Comparison of ENCODE assay signal across 22 cellular contexts in genomic region chr14:95269493-95269892, GRCh38. TPM values are rescaled to one million over a fixed set of nuclear protein-coding genes. Genes with fewer than 3 reads are reported as not detected.
DNase-seq lines count a peak whose midpoint lies in the region; ATAC-seq and TF ChIP-seq lines count a peak whose summit lies in the region.
"Had no signal": no experiment of that assay in that cellular context is flagged by ENCODE, and none has a peak within 500 bp of the region (broad histone marks: within the 10 kb centered on the region; RNA-seq: fewer than 3 reads in every experiment).

No MANE protein-coding gene starts in this region.

- WGBS in testis, 2 donors: 86 to 94% methylated on average over 2 of the region's 2 CpGs

- no peaks in the 10 kb centered on the region for H3K27me3 Mint-ChIP-seq in activated B cell treated with CpG ODN at 0.5 μM for 24 hours
- H3K27me3 Mint-ChIP-seq in stimulated activated naive B cell treated with anti-CD40 and anti-IgM and Interleukin-4, amounts not matched to agents 10 μg/mL and 1 μg/mL and 100 μg/mL, for 72 hours: no peaks in the 10 kb centered on the region

- CTCF ChIA-PET in activated B cell treated with CpG ODN at 0.5 μM for 24 hours (lab: Charles Lee): no interaction called here

- H3K9me3 ChIP-seq in testis (no peaks in the 10 kb centered on the region), tibial artery (no peaks in the 10 kb centered on the region)
- H3K9me3 ChIP-seq: Peyer's patch, SJSA1 had no signal

- no peak overlapping the region for H3K4me3 Mint-ChIP-seq in activated B cell treated with CpG ODN at 0.5 μM for 24 hours
- H3K4me3 Mint-ChIP-seq in stimulated activated naive B cell treated with anti-CD40 and anti-IgM and Interleukin-4, amounts not matched to agents 10 μg/mL and 1 μg/mL and 100 μg/mL, for 72 hours: no peak overlapping the region
- H3K4me3 Mint-ChIP-seq: CD8-positive, alpha-beta T cell had no signal

- peak; percentile 43 for DNase-seq in activated CD8-positive, alpha-beta memory T cell treated with anti-CD3 and anti-CD28 coated beads, Interleukin-2, amount 50 U/mL, for 48 hours
- no peak for DNase-seq in activated CD8-positive, alpha-beta memory T cell treated with anti-CD3 and anti-CD28 coated beads, Interleukin-2, amount 50 U/mL, for 4 hours
- DNase-seq in activated B cell treated with CpG ODN at 0.5 μM for 24 hours (no peak), mesenteric fat pad (ENCODE audit: low spot score) (peak; percentile 85), testis (no peak), tibial artery (no peak)
- DNase-seq in stimulated activated naive B cell treated with anti-CD40 and anti-IgM and Interleukin-4, amounts not matched to agents 10 μg/mL and 1 μg/mL and 100 μg/mL, for 72 hours: no peak
- DNase-seq: 8988T; C1 segment of cervical spinal cord; CD8-positive, alpha-beta T cell; DND-41; NCI-H1092; NCI-H1436; NCI-H2029; NCI-H2227 treated with DMSO at 0.1 percent for 48 hours; NCI-H510A; NCI-H774 had no signal

- TF ChIP-seq POLR2A in testis (IDR thresholded peaks at IDR 0.05): no peak

- H3K27me3 ChIP-seq in testis: no peaks in the 10 kb centered on the region
- H3K27me3 ChIP-seq in tibial artery: no peaks in the 10 kb centered on the region
- H3K27me3 ChIP-seq: Peyer's patch, SJSA1 had no signal

- H3K4me1 ChIP-seq in testis: no peaks in the 10 kb centered on the region
- peaks cover 0 to 10% (median 2%) of the 10 kb centered on the region in 4 donors for H3K4me1 ChIP-seq in tibial artery

- H3K9me3 Mint-ChIP-seq in activated B cell treated with CpG ODN at 0.5 μM for 24 hours: peaks cover 6% of the 10 kb centered on the region
- H3K9me3 Mint-ChIP-seq in stimulated activated naive B cell treated with anti-CD40 and anti-IgM and Interleukin-4, amounts not matched to agents 10 μg/mL and 1 μg/mL and 100 μg/mL, for 72 hours: peaks cover 0 to 3% of the 10 kb centered on the region in 2 donors
- H3K9me3 Mint-ChIP-seq: CD8-positive, alpha-beta T cell had no signal

- H3K4me3 ChIP-seq in testis (no peak overlapping the region), tibial artery (no peak overlapping the region)
- H3K4me3 ChIP-seq: K562, Peyer's patch, SJSA1 had no signal

- peak overlapping the region; percentile 46 for H3K27ac Mint-ChIP-seq in activated B cell treated with CpG ODN at 0.5 μM for 24 hours
- H3K27ac Mint-ChIP-seq in stimulated activated naive B cell treated with anti-CD40 and anti-IgM and Interleukin-4, amounts not matched to agents 10 μg/mL and 1 μg/mL and 100 μg/mL, for 72 hours: peak overlapping the region; percentile 62
- H3K27ac Mint-ChIP-seq: CD8-positive, alpha-beta T cell had no signal

- no peak overlapping the region for H3K27ac ChIP-seq in testis
- H3K27ac ChIP-seq in tibial artery: no peak overlapping the region
- H3K27ac ChIP-seq: Peyer's patch, SJSA1 had no signal

- peaks cover 49% of the 10 kb centered on the region for H3K4me1 Mint-ChIP-seq in activated B cell treated with CpG ODN at 0.5 μM for 24 hours
- peaks cover 37 to 48% of the 10 kb centered on the region in 2 donors for H3K4me1 Mint-ChIP-seq in stimulated activated naive B cell treated with anti-CD40 and anti-IgM and Interleukin-4, amounts not matched to agents 10 μg/mL and 1 μg/mL and 100 μg/mL, for 72 hours

- H3K36me3 Mint-ChIP-seq in activated B cell treated with CpG ODN at 0.5 μM for 24 hours (ENCODE audit: low read depth): peaks cover 3% of the 10 kb centered on the region
- peaks cover 0 to 4% of the 10 kb centered on the region in 2 donors for H3K36me3 Mint-ChIP-seq in stimulated activated naive B cell treated with anti-CD40 and anti-IgM and Interleukin-4, amounts not matched to agents 10 μg/mL and 1 μg/mL and 100 μg/mL, for 72 hours
- H3K36me3 Mint-ChIP-seq: CD8-positive, alpha-beta T cell had no signal

- H3K36me3 ChIP-seq in testis (ENCODE audit: low read depth, missing control alignments) (no peaks in the 10 kb centered on the region), tibial artery (no peaks in the 10 kb centered on the region)
- H3K36me3 ChIP-seq: Peyer's patch, SJSA1 had no signal

- intact Hi-C loops in activated B cell treated with CpG ODN at 0.5 μM for 24 hours (cut with micrococcal nuclease): loop anchor here (5.0 to 10.0 kb wide), 3 partner anchors 248 to 1302 kb away; partner anchors contain the start of gene SYNE3
- intact Hi-C loops in testis (cut with DNase I; ENCODE audit: low total_unique reads): no loop called here
- intact Hi-C loops in tibial artery (cut with DNase I; ENCODE audit: low total_unique reads): no loop called here

- POLR2A ChIA-PET in activated B cell treated with CpG ODN at 0.5 μM for 24 hours (lab: Charles Lee): interaction anchor here (0.5 kb wide), 1 partner anchor 49 kb away, joined by 3 read pairs; no protein-coding TSS in a partner anchor

- no peak for TF ChIP-seq CTCF in activated B cell treated with CpG ODN at 0.5 μM for 24 hours (IDR thresholded peaks at IDR 0.05)
- no peak for TF ChIP-seq CTCF in testis (IDR thresholded peaks at IDR 0.05)
- no peak for TF ChIP-seq CTCF in tibial artery (IDR thresholded peaks at IDR 0.05)

- ATAC-seq in activated B cell treated with CpG ODN at 0.5 μM for 24 hours (ENCODE audit: low read depth) (no peak), HG03439 (IDR thresholded peaks at IDR 0.05; ENCODE audit: unreplicated experiment) (no peak)
- no peak for ATAC-seq in stimulated activated naive B cell treated with anti-CD40 and anti-IgM and Interleukin-4, amounts not matched to agents 10 μg/mL and 1 μg/mL and 100 μg/mL, for 72 hours (replicated peaks)
- ATAC-seq: CD8-positive, alpha-beta T cell; K562; Right ventricle myocardium inferior had no signal

RNA-seq across cellular contexts. Expression of gene CLMN, which starts 50.2 kb away (rescaled TPM):
- 23.4 and 23.9 TPM in 2 replicates for total RNA-seq in activated B cell treated with CpG ODN at 0.5 μM for 24 hours
- 47.4 TPM for total RNA-seq in mesenteric fat pad
- total RNA-seq in testis: 10 to 100 TPM; 35.9 to 68.0 TPM
- 134 TPM for polyA plus RNA-seq in testis (ENCODE audit: insufficient read depth, low read depth, low replicate concordance)

Comparison
In these comparisons a context has a peak if more than half of its experiments do, and no peak if none do; other contexts are left out.
1. DNase-seq: peak in activated CD8-positive, alpha-beta memory T cell treated with anti-CD3 and anti-CD28 coated beads, Interleukin-2, amount 50 U/mL, for 48 hours (single experiment) and mesenteric fat pad (single experiment); none in activated CD8-positive, alpha-beta memory T cell treated with anti-CD3 and anti-CD28 coated beads, Interleukin-2, amount 50 U/mL, for 4 hours (single experiment), activated B cell treated with CpG ODN at 0.5 μM for 24 hours (single experiment), stimulated activated naive B cell treated with anti-CD40 and anti-IgM and Interleukin-4, amounts not matched to agents 10 μg/mL and 1 μg/mL and 100 μg/mL, for 72 hours (single experiment), testis (single experiment) and tibial artery (0 of 2).